8 cellular contexts compared by ENCODE assay signal in the genomic region with DNA sequence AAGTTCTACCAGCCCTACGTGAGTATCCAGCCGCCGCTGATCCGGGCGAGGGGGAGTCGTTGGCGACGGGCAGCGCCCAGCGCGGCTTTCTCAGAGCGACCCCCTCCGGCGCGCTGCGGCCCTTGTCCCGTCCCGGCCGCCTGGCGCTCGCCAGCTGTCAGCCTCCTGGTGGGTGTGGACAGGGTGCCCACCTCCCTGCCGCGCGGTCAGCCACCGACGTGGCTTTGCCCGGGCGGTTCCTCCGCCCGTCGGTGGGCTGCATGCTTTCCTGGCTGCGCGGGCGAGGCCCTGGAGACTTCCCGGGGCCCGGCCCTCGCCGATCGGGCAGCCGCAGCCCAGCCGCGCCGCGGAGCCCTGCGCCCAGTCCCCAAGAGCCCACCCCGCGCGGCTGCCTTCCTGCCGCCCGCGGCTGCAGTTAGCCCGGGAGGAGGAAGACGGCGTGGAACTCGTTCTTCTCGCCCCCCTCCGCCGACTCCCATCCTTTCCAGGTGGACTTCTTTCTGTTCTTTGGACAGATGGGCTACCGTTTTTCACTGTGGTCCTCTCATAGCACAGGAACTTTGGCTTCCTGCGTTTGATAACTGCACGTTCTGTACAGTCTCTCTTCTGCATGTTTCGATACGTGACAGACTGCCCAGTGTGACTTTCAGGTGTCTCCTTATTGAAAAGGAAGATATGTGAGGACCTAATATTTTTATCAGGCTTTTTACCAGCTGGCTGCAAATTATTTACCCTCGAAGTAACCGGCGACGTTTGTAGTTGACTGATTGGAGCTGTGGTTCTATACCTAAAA. TPM values are rescaled to one million over a fixed set of nuclear protein-coding genes. Genes with fewer than 3 reads are reported as not detected.
DNase-seq lines count a peak whose midpoint lies in the region; ATAC-seq, FAIRE-seq and TF ChIP-seq lines count a peak whose summit lies in the region.

No MANE protein-coding gene starts in this region.

- no peak for TF ChIP-seq RAD21 in GM12878 (IDR thresholded peaks at IDR 0.05; ENCODE audit: insufficient read depth, low read depth, low read length)

- intact Hi-C loops in GM12878 (cut with micrococcal nuclease; ENCODE audit: unreplicated experiment) (loop anchor here (10.0 kb wide), 1 partner anchor 1407 kb away; no protein-coding TSS in a partner anchor), gastrocnemius medialis (cut with DNase I; ENCODE audit: low total_unique reads) (loop anchor here (2.0 to 5.0 kb wide), 3 partner anchors 15 to 300 kb away; partner anchors contain the start of genes COMMD10 and FEM1C)

- H3K36me3 ChIP-seq in GM12878 (ENCODE audit: control insufficient read depth in 2 of 2, insufficient read depth in 2 of 2, low read length in 1 of 2) = peaks cover 0 to 2% of the 10 kb centered on the region in 2 experiments; a peak in 1 of 4 replicates
- H3K36me3 ChIP-seq in iPS-15b (ENCODE audit: control insufficient read depth, insufficient read depth, low read length) = no peaks in the 10 kb centered on the region
- H3K36me3 ChIP-seq in gastrocnemius medialis = peaks cover 0 to 2% of the 10 kb centered on the region in 2 donors

- no peak for TF ChIP-seq EP300 in GM12878 (IDR thresholded peaks at IDR 0.05; ENCODE audit: borderline replicate concordance in 1 of 2, control insufficient read depth in 1 of 2, low read depth in 2 of 2, low read length in 2 of 2)

- ATAC-seq in GM19463 (IDR thresholded peaks at IDR 0.05; ENCODE audit: unreplicated experiment) (peak; percentile 22), HG03457 (IDR thresholded peaks at IDR 0.05; ENCODE audit: unreplicated experiment) (peak; percentile 28), GM12878 (peak; percentile 54), gastrocnemius medialis (peak; percentile 63 to 68)

- in situ Hi-C loops in GM12878 (cut with MboI) (loop anchor here (25.0 kb wide), 1 partner anchor 220 kb away; no protein-coding TSS in a partner anchor), gastrocnemius medialis (cut with MboI; ENCODE audit: low sequenced_read_pairs in 4 of 4) (loop anchor here in 1 of 4 donors (25.0 kb wide), 1 partner anchor 555 kb away; the partner anchor contains the start of gene CCDC112)

- DNase-seq in EL = peak; percentile 77
- DNase-seq in OCI-M1 (lab: John Stamatoyannopoulos, UW) = peak; percentile 74
- no peak for DNase-seq in GM12878 (ENCODE audit: low read depth, low spot score)
- DNase-seq in gastrocnemius medialis = peak in 1 of 2 donors; percentile 21
- DNase-seq in cerebellar nuclear complex (lab: John Stamatoyannopoulos, UW) = no peak

- peak overlapping the region; percentile 86; the same call in 1 of the 2 replicates for H3K4me2 ChIP-seq in GM12878 (ENCODE audit: control insufficient read depth, insufficient read depth)

- H3K9me3 ChIP-seq in GM12878 (replicated peaks; ENCODE audit: control insufficient read depth, insufficient read depth, low read length) (no peaks in the 10 kb centered on the region; the same call in 2 of the 3 replicates), iPS-15b (ENCODE audit: control insufficient read depth, insufficient read depth, low read length) (no peaks in the 10 kb centered on the region), gastrocnemius medialis (no peaks in the 10 kb centered on the region)

- RAD21 ChIA-PET in GM12878 (lab: Charles Lee; ENCODE audit: unreplicated experiment) = interaction anchor here (0.8 to 2.0 kb wide), 9 partner anchors 26 to 467 kb away, joined by 3 to 7 read pairs (median 3); partner anchors contain the start of gene TMED7

- CTCF ChIA-PET in GM12878 (lab: Yijun Ruan, JAX) = interaction anchor here (0.7 to 1.6 kb wide), 8 partner anchors 9 to 301 kb away, joined by 3 to 5 read pairs (median 4); no protein-coding TSS in a partner anchor

- SMC1A ChIA-PET in GM12878 (lab: Charles Lee; ENCODE audit: uncharacterized antibody, unreplicated experiment) = interaction anchor here (0.9 to 1.8 kb wide), 8 partner anchors 10 to 296 kb away, joined by 3 to 7 read pairs (median 4); no protein-coding TSS in a partner anchor

- H3K27me3 ChIP-seq in GM12878 (replicated peaks in 1 of 2; ENCODE audit: control insufficient read depth in 2 of 2, insufficient read depth in 2 of 2, low read length in 1 of 2) (no peaks in the 10 kb centered on the region), iPS-15b (ENCODE audit: control insufficient read depth, insufficient read depth, low read length) (peaks cover 10% of the 10 kb centered on the region), gastrocnemius medialis (no peaks in the 10 kb centered on the region)

- BruUV-seq in GM12878 (replicated peaks; lab: Mats Ljungman, UMichigan) = no TSS peak

- no peak for FAIRE-seq in GM12878 (lab: Jason Lieb, UNC)

- H3K4me3 ChIP-seq in GM12878 (peak overlapping the region; percentile 83), iPS-15b (ENCODE audit: low read depth, low read length) (peak overlapping the region; percentile 99), gastrocnemius medialis (peak overlapping the region; percentile 73 to 92 (median 86))

- peak overlapping the region; percentile 91 for H3K27ac ChIP-seq in GM12878 (ENCODE audit: control insufficient read depth, insufficient read depth)
- peak overlapping the region; percentile 91 to 96 (median 94) for H3K27ac ChIP-seq in gastrocnemius medialis

- peak overlapping the region; percentile 95 for H2AFZ ChIP-seq in GM12878 (ENCODE audit: control insufficient read depth, low read depth, low read length)

- peaks cover 94% of the 10 kb centered on the region for H3K79me2 ChIP-seq in GM12878 (ENCODE audit: control insufficient read depth, insufficient read depth, low read length)

- H3K9ac ChIP-seq in GM12878 (ENCODE audit: control insufficient read depth, insufficient read depth, low read length) = peak overlapping the region; percentile 77
- H3K9ac ChIP-seq in iPS-15b (ENCODE audit: low read depth, low read length) = peak overlapping the region; percentile 47

- TF ChIP-seq POLR2A in GM12878 (IDR thresholded peaks at IDR 0.05; ENCODE audit: low read depth, low read length) = no peak
- TF ChIP-seq POLR2A in gastrocnemius medialis (IDR thresholded peaks at IDR 0.05) = no peak

- H3K4me1 ChIP-seq in GM12878 (ENCODE audit: control insufficient read depth, insufficient read depth, low read length) (peaks cover 21% of the 10 kb centered on the region), iPS-15b (ENCODE audit: control insufficient read depth, insufficient read depth, low read length) (peaks cover 10% of the 10 kb centered on the region), gastrocnemius medialis (peaks cover 37 to 52% of the 10 kb centered on the region in 2 donors)

- POLR2A ChIA-PET in GM12878 (lab: Charles Lee) = interaction anchor here (1.0 kb wide), 1 partner anchor 580 kb away, joined by 3 read pairs; no protein-coding TSS in a partner anchor

- peaks cover 5% of the 10 kb centered on the region; the same call in 1 of the 2 replicates for H4K20me1 ChIP-seq in GM12878 (ENCODE audit: control insufficient read depth, insufficient read depth)

- WGBS in GM12878 (ENCODE audit: insufficient coverage, insufficient replicate concordance, low lambda C conversion rate, missing lambda C conversion rate) = under 1% methylated on average over 61 of the region's 67 CpGs

- TF ChIP-seq CTCF in GM12878 (IDR thresholded peaks at IDR 0.05 in 2 of 3, conservative IDR thresholded peaks at IDR 0.05 in 1 of 3; ENCODE audit: control insufficient read depth in 2 of 3, extremely low read depth in 1 of 3, insufficient read depth in 1 of 3, low read depth in 3 of 3, low read length in 3 of 3) (peak in 1 of 3 experiments; percentile 4; a peak in 1 of 6 replicates), gastrocnemius medialis (IDR thresholded peaks at IDR 0.05 in 4 of 5, conservative IDR thresholded peaks at IDR 0.05 in 1 of 5) (peak in 3 of 5 experiments; percentile 23 to 39 (median 34))

RNA-seq across cellular contexts. Expression of gene AP3S1, which starts 0.6 kb away (rescaled TPM):
- 61.1 and 67.3 TPM in 2 replicates for total RNA-seq in GM12878 (2013; cell fraction: nucleolus; rRNA removed)
- total RNA-seq in GM12878 (2014; rRNA removed) = 37.1 and 53.6 TPM in 2 replicates
- total RNA-seq in GM12878 (2014; rRNA removed; fragmentation: Illumina TruSeq; extraction: Trizol) = 62.5 and 73.3 TPM in 2 replicates
- 45.6 and 57.4 TPM in 2 replicates for total RNA-seq in GM12878 (2021)
- polyA plus RNA-seq in GM12878 (2011; ENCODE audit: low read depth) = 148 TPM
- polyA plus RNA-seq in GM12878 (2011; rRNA removed) = 137 and 319 TPM in 2 replicates
- polyA plus RNA-seq in GM12878 (2011; cell fraction: cytosol; rRNA removed) = 23.7 and 33.5 TPM in 2 replicates
- polyA plus RNA-seq in GM12878 (2011; cell fraction: nucleus; rRNA removed) = 24.0 and 25.8 TPM in 2 replicates
- polyA plus RNA-seq in GM12878 (2012) = 216 and 265 TPM in 2 replicates
- polyA plus RNA-seq in GM12878 (2014; fragmentation: Illumina TruSeq; extraction: Trizol) = 78.4 and 128 TPM in 2 replicates
- 10 to 100 TPM; 36.4 to 48.5 TPM for polyA plus RNA-seq in GM12878 (2014; fragmentation: Nextera tagmentation; extraction: Ambion mirVana)
- 48.6 and 61.7 TPM in 2 replicates for polyA plus RNA-seq in GM12878 (2014; rRNA removed)
- polyA plus RNA-seq in GM12878 (2016; fragmentation: Nextera tagmentation; extraction: Ambion mirVana) = 100 to 1,000 TPM; 103 to 104 TPM
- polyA minus RNA-seq in GM12878 (2011; rRNA and poly(A)+ RNA removed) = 33.3 and 33.7 TPM in 2 replicates
- polyA minus RNA-seq in GM12878 (2011; cell fraction: cytosol; rRNA and poly(A)+ RNA removed) = 19.3 and 19.4 TPM in 2 replicates
- polyA minus RNA-seq in GM12878 (2011; cell fraction: nucleus; rRNA and poly(A)+ RNA removed) = 19.9 and 23.6 TPM in 2 replicates
- 100 to 1,000 TPM in 1 of 4 donors, 10 to 100 TPM in 3; 13.0 to 121 (median 25.5) TPM for total RNA-seq in gastrocnemius medialis

RNA-seq across cellular contexts. Expression of gene ATG12, which starts 0.9 kb away (rescaled TPM):
- 114 and 119 TPM in 2 replicates for total RNA-seq in GM12878 (2013; cell fraction: nucleolus; rRNA removed)
- total RNA-seq in GM12878 (2014; rRNA removed) (23.2 and 32.5 TPM in 2 replicates), GM12878 (2014; rRNA removed; fragmentation: Illumina TruSeq; extraction: Trizol) (39.7 and 41.0 TPM in 2 replicates), GM12878 (2021) (26.9 and 28.9 TPM in 2 replicates), gastrocnemius medialis (10 to 100 TPM; 10.3 to 35.1 (median 23.6) TPM)
- polyA plus RNA-seq in GM12878 (2011; ENCODE audit: low read depth) = 45.0 TPM
- polyA plus RNA-seq in GM12878 (2011; rRNA removed) (89.4 and 153 TPM in 2 replicates), GM12878 (2014; fragmentation: Illumina TruSeq; extraction: Trizol) (50.7 and 57.0 TPM in 2 replicates), GM12878 (2014; fragmentation: Nextera tagmentation; extraction: Ambion mirVana) (10 to 100 TPM; 67.4 to 92.0 TPM), GM12878 (2014; rRNA removed) (24.3 and 32.9 TPM in 2 replicates), GM12878 (2016; fragmentation: Nextera tagmentation; extraction: Ambion mirVana) (10 to 100 TPM; 66.6 to 72.1 TPM)
- 24.3 and 32.8 TPM in 2 replicates for polyA plus RNA-seq in GM12878 (2011; cell fraction: cytosol; rRNA removed)
- polyA plus RNA-seq in GM12878 (2011; cell fraction: nucleus; rRNA removed) = 55.0 and 62.4 TPM in 2 replicates
- polyA plus RNA-seq in GM12878 (2012) = 49.8 and 66.4 TPM in 2 replicates
- polyA minus RNA-seq in GM12878 (2011; rRNA and poly(A)+ RNA removed) = 42.0 and 52.8 TPM in 2 replicates
- 12.5 and 13.5 TPM in 2 replicates for polyA minus RNA-seq in GM12878 (2011; cell fraction: cytosol; rRNA and poly(A)+ RNA removed)
- 68.3 and 90.7 TPM in 2 replicates for polyA minus RNA-seq in GM12878 (2011; cell fraction: nucleus; rRNA and poly(A)+ RNA removed)

RNA-seq across cellular contexts. Expression of gene CDO1, which starts 25.8 kb away (rescaled TPM):
- not detected in 2 replicates for total RNA-seq in GM12878 (2013; cell fraction: nucleolus; rRNA removed)
- total RNA-seq in GM12878 (2014; rRNA removed) (not detected in 2 replicates), GM12878 (2014; rRNA removed; fragmentation: Illumina TruSeq; extraction: Trizol) (not detected in 2 replicates), GM12878 (2021) (not detected in 2 replicates), gastrocnemius medialis (10 to 100 TPM; 21.6 to 28.4 (median 23.7) TPM)
- not detected for polyA plus RNA-seq in GM12878 (2011; ENCODE audit: low read depth)
- polyA plus RNA-seq in GM12878 (2011; rRNA removed) (not detected in 2 replicates), GM12878 (2014; fragmentation: Illumina TruSeq; extraction: Trizol) (not detected in 2 replicates), GM12878 (2014; fragmentation: Nextera tagmentation; extraction: Ambion mirVana) (under 1 TPM in 1 of 2 experiments, not detected in 1; 0.05 TPM), GM12878 (2014; rRNA removed) (not detected in 2 replicates), GM12878 (2016; fragmentation: Nextera tagmentation; extraction: Ambion mirVana) (not detected)
- polyA plus RNA-seq in GM12878 (2011; cell fraction: cytosol; rRNA removed) = not detected in 2 replicates
- 0.18 TPM in 1 of 2 replicates, not detected in the other for polyA plus RNA-seq in GM12878 (2011; cell fraction: nucleus; rRNA removed)
- not detected in 2 replicates for polyA plus RNA-seq in GM12878 (2012)
- polyA minus RNA-seq in GM12878 (2011; rRNA and poly(A)+ RNA removed) = not detected in 2 replicates
- not detected in 2 replicates for polyA minus RNA-seq in GM12878 (2011; cell fraction: cytosol; rRNA and poly(A)+ RNA removed)
- polyA minus RNA-seq in GM12878 (2011; cell fraction: nucleus; rRNA and poly(A)+ RNA removed) = not detected in 2 replicates

Comparison
In these comparisons a context has a peak if more than half of its experiments do, and no peak if none do; other contexts are left out.
1. DNase-seq: peak in EL (single experiment) and OCI-M1 (single experiment); none in GM12878 (single experiment) and cerebellar nuclear complex (0 of 2).
2. RNA of gene CDO1, which starts 25.8 kb away (total RNA-seq): 21.6 to 28.4 TPM in gastrocnemius medialis; not detected in GM12878; every median in the first group is over 10 times any median in the second.
3. Peak in every context shown above with its lines, with median percentiles within 50 percentile points of each other: ATAC-seq and H3K4me3 ChIP-seq.